Comparison of ENCODE assay signal across 27 cellular contexts in genomic region chr7:65804887-65805286, GRCh38.
"Had no signal": no experiment of that assay in that cellular context is flagged by ENCODE, and none has a peak within 500 bp of the region (broad histone marks: within the 10 kb centered on the region; RNA-seq: fewer than 3 reads in every experiment).

No MANE protein-coding gene starts in this region.

- ATAC-seq: activated CD4-positive, alpha-beta T cell treated with anti-CD3 and anti-CD28 coated beads for 36 hours; activated CD8-positive, alpha-beta memory T cell treated with anti-CD3 and anti-CD28 coated beads, Interleukin-2, amount 10 ng/mL, durations not matched to agents 7 days and 5 days; activated CD8-positive, alpha-beta T cell treated with anti-CD3 and anti-CD28 coated beads, Interleukin-2, amount 10 ng/mL, durations not matched to agents 7 days and 5 days; activated naive CD8-positive, alpha-beta T cell treated with anti-CD3 and anti-CD28 coated beads, Interleukin-2, amount 50 U/mL, for 24 hours; body of pancreas had no signal

- DNase-seq: activated CD4-positive, alpha-beta memory T cell treated with anti-CD3 and anti-CD28 coated beads for 36 hours; activated CD4-positive, alpha-beta T cell treated with anti-CD3 and anti-CD28 coated beads for 36 hours; activated CD4-positive, alpha-beta T cell treated with anti-CD3 and anti-CD28 coated beads, Interleukin-2, amount 10 ng/mL, durations not matched to agents 24 days and 14 days; activated CD4-positive, CD25-positive, alpha-beta regulatory T cell; activated CD4-positive, CD25-positive, alpha-beta regulatory T cell treated with anti-CD3 and anti-CD28 coated beads, Interleukin-2, amount 50 U/mL, for 72 hours; activated CD8-positive, alpha-beta memory T cell treated with anti-CD3 and anti-CD28 coated beads, Interleukin-2, amount 10 ng/mL, durations not matched to agents 7 days and 5 days; activated CD8-positive, alpha-beta memory T cell treated with anti-CD3 and anti-CD28 coated beads, Interleukin-2, amount 50 U/mL, for 4 hours; activated CD8-positive, alpha-beta T cell treated with anti-CD3 and anti-CD28 coated beads, Interleukin-2, amount 10 ng/mL, durations not matched to agents 7 days and 5 days; activated effector memory CD4-positive, alpha-beta T cell treated with anti-CD3 and anti-CD28 coated beads, Interleukin-2, amount 50 U/mL, for 16 hours; activated naive CD4-positive, alpha-beta T cell treated with anti-CD3 and anti-CD28 coated beads for 36 hours; activated naive CD8-positive, alpha-beta T cell treated with anti-CD3 and anti-CD28 coated beads for 36 hours; activated naive CD8-positive, alpha-beta T cell treated with anti-CD3 and anti-CD28 coated beads, Interleukin-2, amount 50 U/mL, for 24 hours; activated T-cell treated with anti-CD3 and anti-CD28 coated beads, Interleukin-2, amount 50 U/mL, for 1 hour; activated T-cell treated with anti-CD3 and anti-CD28 coated beads, Interleukin-2, amount 50 U/mL, for 48 hours; adrenal gland; amygdala; aorta; body of pancreas; central memory CD4-positive, alpha-beta T cell; cerebellar nuclear complex; colonic mucosa; effector CD8-positive, alpha-beta T cell; esophagus squamous epithelium; foreskin melanocyte; head of caudate nucleus; T-helper 2 cell had no signal

- H3K27ac ChIP-seq: adrenal gland, body of pancreas, colonic mucosa, epithelial cell of prostate, esophagus squamous epithelium had no signal
